ENCODE assay signal across 19 cellular contexts in genomic region chr20:58712116-58712822, GRCh38. TPM values are rescaled to one million over a fixed set of nuclear protein-coding genes. Genes with fewer than 3 reads are reported as not detected.
DNase-seq lines count a peak whose midpoint lies in the region; ATAC-seq and TF ChIP-seq lines count a peak whose summit lies in the region.
"Had no signal": no experiment of that assay in that cellular context is flagged by ENCODE, and none has a peak within 500 bp of the region (broad histone marks: within the 10 kb centered on the region; RNA-seq: fewer than 3 reads in every experiment).

No MANE protein-coding gene starts in this region.

- H3K27ac ChIP-seq in BLaER1 (0 out of 2 replicates have a peak overlapping the region, but pooled peaks have one; percentile 9), colonic mucosa (no peak overlapping the region), osteoblast (ENCODE audit: low read depth, low read length) (no peak overlapping the region), Karpas-422 (ENCODE audit: low read length) (no peak overlapping the region)
- H3K27ac ChIP-seq: A549, ascending aorta, KMS-11, thoracic aorta had no signal

- no peak for ATAC-seq in activated CD4-positive, alpha-beta T cell treated with anti-CD3 and anti-CD28 coated beads for 36 hours
- ATAC-seq: A549, esophagus mucosa, GM12878, WTC11 had no signal

- no peak for TF ChIP-seq CTCF in colonic mucosa (IDR thresholded peaks at IDR 0.05)
- no peak for TF ChIP-seq CTCF in osteoblast (IDR thresholded peaks at IDR 0.05; ENCODE audit: extremely low read depth, low read depth, low read length)

- POLR2A ChIA-PET in activated CD4-positive, alpha-beta T cell treated with anti-CD3 and anti-CD28 coated beads for 36 hours (lab: Charles Lee), result no interaction called here

- H3K27me3 Mint-ChIP-seq in activated CD4-positive, alpha-beta T cell treated with anti-CD3 and anti-CD28 coated beads, Interleukin-2, amount 10 ng/mL, durations not matched to agents 24 days and 14 days, result no peaks in the 10 kb centered on the region
- no peaks in the 10 kb centered on the region for H3K27me3 Mint-ChIP-seq in activated CD4-positive, alpha-beta T cell treated with anti-CD3 and anti-CD28 coated beads for 36 hours
- H3K27me3 Mint-ChIP-seq: dendritic cell treated with granulocyte-macrophage colony-stimulating factor and Interleukin-4, amounts not matched to agents 40 ng/mL and 50 ng/mL, for 4 days had no signal

- H3K27me3 ChIP-seq in BLaER1, result no peaks in the 10 kb centered on the region
- H3K27me3 ChIP-seq in colonic mucosa, result no peaks in the 10 kb centered on the region
- no peaks in the 10 kb centered on the region for H3K27me3 ChIP-seq in osteoblast (ENCODE audit: insufficient read depth, low read length)
- H3K27me3 ChIP-seq in Karpas-422 (ENCODE audit: low read length), result no peaks in the 10 kb centered on the region
- H3K27me3 ChIP-seq: ascending aorta had no signal

- H3K36me3 ChIP-seq in BLaER1 (0 out of 2 replicates have a peak, but pooled peaks cover 4% of the 10 kb centered on the region), colonic mucosa (no peaks in the 10 kb centered on the region), osteoblast (ENCODE audit: insufficient read depth, low read length) (no peaks in the 10 kb centered on the region), Karpas-422 (ENCODE audit: insufficient read depth, low read length) (no peaks in the 10 kb centered on the region)

- no peak overlapping the region for H3K27ac Mint-ChIP-seq in activated CD4-positive, alpha-beta T cell treated with anti-CD3 and anti-CD28 coated beads, Interleukin-2, amount 10 ng/mL, durations not matched to agents 24 days and 14 days
- H3K27ac Mint-ChIP-seq in activated CD4-positive, alpha-beta T cell treated with anti-CD3 and anti-CD28 coated beads for 36 hours, result no peak overlapping the region
- H3K27ac Mint-ChIP-seq: activated T-helper 1 cell treated with anti-CD3 and anti-CD28 coated beads, Interleukin-12 subunit alpha, Interleukin-12 subunit beta, Interleukin-2, Interleukin-4 antibody, amounts not matched to agents 30 ng/mL and 10 ng/mL and 1 ng/mL, durations not matched to agents 14 hours and 24 hours and 36 hours; dendritic cell treated with granulocyte-macrophage colony-stimulating factor and Interleukin-4, amounts not matched to agents 40 ng/mL and 50 ng/mL, for 4 days; WTC11 had no signal

- no peaks in the 10 kb centered on the region for H4K20me1 ChIP-seq in BLaER1
- H4K20me1 ChIP-seq in osteoblast (ENCODE audit: insufficient read depth, low read length), result no peaks in the 10 kb centered on the region
- no peaks in the 10 kb centered on the region for H4K20me1 ChIP-seq in Karpas-422 (ENCODE audit: insufficient read depth, low read depth, low read length)

- H3K4me1 ChIP-seq in BLaER1, result peaks cover 44% of the 10 kb centered on the region
- H3K4me1 ChIP-seq in colonic mucosa, result no peaks in the 10 kb centered on the region
- H3K4me1 ChIP-seq in osteoblast (ENCODE audit: insufficient read depth, low read length), result no peaks in the 10 kb centered on the region
- H3K4me1 ChIP-seq in Karpas-422 (ENCODE audit: low read length), result no peaks in the 10 kb centered on the region
- H3K4me1 ChIP-seq: A549, ascending aorta had no signal

- intact Hi-C loops in activated CD4-positive, alpha-beta T cell treated with anti-CD3 and anti-CD28 coated beads, Interleukin-2, amount 10 ng/mL, durations not matched to agents 24 days and 14 days (cut with micrococcal nuclease), result no loop called here
- intact Hi-C loops in activated CD4-positive, alpha-beta T cell treated with anti-CD3 and anti-CD28 coated beads for 36 hours (cut with DNase I, micrococcal nuclease), result no loop called here
- intact Hi-C loops in colonic mucosa (cut with DNase I), result no loop called here

- H3K4me3 Mint-ChIP-seq in activated CD4-positive, alpha-beta T cell treated with anti-CD3 and anti-CD28 coated beads, Interleukin-2, amount 10 ng/mL, durations not matched to agents 24 days and 14 days, result no peak overlapping the region
- H3K4me3 Mint-ChIP-seq in activated CD4-positive, alpha-beta T cell treated with anti-CD3 and anti-CD28 coated beads for 36 hours, result no peak overlapping the region
- H3K4me3 Mint-ChIP-seq: activated T-helper 1 cell treated with anti-CD3 and anti-CD28 coated beads, Interleukin-12 subunit alpha, Interleukin-12 subunit beta, Interleukin-2, Interleukin-4 antibody, amounts not matched to agents 30 ng/mL and 10 ng/mL and 1 ng/mL, durations not matched to agents 14 hours and 24 hours and 36 hours; dendritic cell treated with granulocyte-macrophage colony-stimulating factor and Interleukin-4, amounts not matched to agents 40 ng/mL and 50 ng/mL, for 4 days; WTC11 had no signal

- CTCF ChIA-PET in activated CD4-positive, alpha-beta T cell treated with anti-CD3 and anti-CD28 coated beads for 36 hours (lab: Charles Lee), result interaction anchor here (0.7 kb wide), 1 partner anchor 549 kb away, joined by 3 read pairs; no protein-coding TSS in a partner anchor

- no peaks in the 10 kb centered on the region for H3K9me3 Mint-ChIP-seq in activated CD4-positive, alpha-beta T cell treated with anti-CD3 and anti-CD28 coated beads, Interleukin-2, amount 10 ng/mL, durations not matched to agents 24 days and 14 days
- H3K9me3 Mint-ChIP-seq in activated CD4-positive, alpha-beta T cell treated with anti-CD3 and anti-CD28 coated beads for 36 hours (ENCODE audit: low read depth), result no peaks in the 10 kb centered on the region
- H3K9me3 Mint-ChIP-seq: activated T-helper 1 cell treated with anti-CD3 and anti-CD28 coated beads, Interleukin-12 subunit alpha, Interleukin-12 subunit beta, Interleukin-2, Interleukin-4 antibody, amounts not matched to agents 30 ng/mL and 10 ng/mL and 1 ng/mL, durations not matched to agents 14 hours and 24 hours and 36 hours; dendritic cell treated with granulocyte-macrophage colony-stimulating factor and Interleukin-4, amounts not matched to agents 40 ng/mL and 50 ng/mL, for 4 days; WTC11 had no signal

- H2AFZ ChIP-seq in osteoblast (ENCODE audit: low read length) (no peak overlapping the region), Karpas-422 (ENCODE audit: low read length) (no peak overlapping the region)

- no peaks in the 10 kb centered on the region for H3K4me1 Mint-ChIP-seq in activated CD4-positive, alpha-beta T cell treated with anti-CD3 and anti-CD28 coated beads, Interleukin-2, amount 10 ng/mL, durations not matched to agents 24 days and 14 days
- H3K4me1 Mint-ChIP-seq in activated CD4-positive, alpha-beta T cell treated with anti-CD3 and anti-CD28 coated beads for 36 hours, result no peaks in the 10 kb centered on the region
- H3K4me1 Mint-ChIP-seq: WTC11 had no signal

- H3K9me3 ChIP-seq in BLaER1, result no peaks in the 10 kb centered on the region
- no peaks in the 10 kb centered on the region for H3K9me3 ChIP-seq in colonic mucosa
- no peaks in the 10 kb centered on the region for H3K9me3 ChIP-seq in osteoblast (ENCODE audit: low read depth, low read length)
- no peaks in the 10 kb centered on the region for H3K9me3 ChIP-seq in Karpas-422 (ENCODE audit: low read length)
- H3K9me3 ChIP-seq: A549, ascending aorta, thoracic aorta had no signal

- DNase-seq in activated CD4-positive, alpha-beta T cell treated with anti-CD3 and anti-CD28 coated beads, Interleukin-2, amount 10 ng/mL, durations not matched to agents 24 days and 14 days, result peak; percentile 51
- DNase-seq in activated CD4-positive, alpha-beta T cell treated with anti-CD3 and anti-CD28 coated beads for 36 hours, result no peak
- DNase-seq in colonic mucosa (peak; percentile 13), osteoblast (ENCODE audit: insufficient read length, low spot score, missing footprints) (peak; percentile 63), Karpas-422 (no peak), NCI-H1105 treated with DMSO at 0.1 percent for 48 hours (lab: John Stamatoyannopoulos, UW) (no peak)
- no peak for DNase-seq in activated T-cell treated with anti-CD3 and anti-CD28 coated beads, Interleukin-2, amount 50 U/mL, for 1 hour
- DNase-seq: NCI-H1694 treated with DMSO at 0.1 percent for 48 hours, NCI-H524 had no signal

- H3K9me2 ChIP-seq in Karpas-422 (replicated peaks; ENCODE audit: insufficient read depth, low read length), result no peaks in the 10 kb centered on the region

- H3K9ac ChIP-seq in BLaER1 (no peak overlapping the region), colonic mucosa (ENCODE audit: low read depth in 2 of 2, low read length in 2 of 2) (no peak overlapping the region), Karpas-422 (ENCODE audit: low read length) (no peak overlapping the region)
- H3K9ac ChIP-seq: KMS-11 had no signal

- H3K79me2 ChIP-seq in osteoblast (ENCODE audit: insufficient read depth, low read length), result no peaks in the 10 kb centered on the region
- H3K79me2 ChIP-seq in Karpas-422 (ENCODE audit: low read length), result no peaks in the 10 kb centered on the region

- H3K4me3 ChIP-seq in BLaER1, result no peak overlapping the region
- H3K4me3 ChIP-seq in colonic mucosa, result no peak overlapping the region
- H3K4me3 ChIP-seq in osteoblast (ENCODE audit: insufficient read depth, low read length), result no peak overlapping the region
- no peak overlapping the region for H3K4me3 ChIP-seq in Karpas-422 (ENCODE audit: low read length)
- H3K4me3 ChIP-seq: A549, ascending aorta, GM12878, thoracic aorta had no signal

- H3K36me3 Mint-ChIP-seq in activated CD4-positive, alpha-beta T cell treated with anti-CD3 and anti-CD28 coated beads, Interleukin-2, amount 10 ng/mL, durations not matched to agents 24 days and 14 days (ENCODE audit: low read depth), result no peaks in the 10 kb centered on the region
- H3K36me3 Mint-ChIP-seq in activated CD4-positive, alpha-beta T cell treated with anti-CD3 and anti-CD28 coated beads for 36 hours (ENCODE audit: low read depth), result no peaks in the 10 kb centered on the region

- H3K4me2 ChIP-seq in BLaER1, result peak overlapping the region; percentile 45
- H3K4me2 ChIP-seq in osteoblast (ENCODE audit: insufficient read depth, low read length), result no peak overlapping the region
- H3K4me2 ChIP-seq in Karpas-422 (ENCODE audit: low read depth, low read length, poor library complexity, severe bottlenecking), result no peak overlapping the region
- H3K4me2 ChIP-seq: A549, KMS-11 had no signal

RNA-seq across cellular contexts. Expression of gene NPEPL1, which starts 19.7 kb away (rescaled TPM):
- 22.3 and 23.1 TPM in 2 replicates for total RNA-seq in activated CD4-positive, alpha-beta T cell treated with anti-CD3 and anti-CD28 coated beads, Interleukin-2, amount 10 ng/mL, durations not matched to agents 24 days and 14 days
- 10 to 100 TPM; 13.6 to 15.2 TPM for total RNA-seq in activated CD4-positive, alpha-beta T cell treated with anti-CD3 and anti-CD28 coated beads for 36 hours
- total RNA-seq in colonic mucosa, result 10 to 100 TPM; 14.7 to 20.6 TPM
- total RNA-seq in osteoblast, result 26.8 and 29.7 TPM in 2 replicates
- total RNA-seq in Karpas-422 (2014; rRNA removed; shearing (Covaris generic); ENCODE audit: low replicate concordance), result 16.8 and 30.5 TPM in 2 replicates

Comparison
In these comparisons a context has a peak if more than half of its experiments do, and no peak if none do; other contexts are left out.
1. DNase-seq: peak in activated CD4-positive, alpha-beta T cell treated with anti-CD3 and anti-CD28 coated beads, Interleukin-2, amount 10 ng/mL, durations not matched to agents 24 days and 14 days (single experiment), colonic mucosa (single experiment) and osteoblast (single experiment); none in activated CD4-positive, alpha-beta T cell treated with anti-CD3 and anti-CD28 coated beads for 36 hours (single experiment), Karpas-422 (single experiment), NCI-H1105 treated with DMSO at 0.1 percent for 48 hours (single experiment) and activated T-cell treated with anti-CD3 and anti-CD28 coated beads, Interleukin-2, amount 50 U/mL, for 1 hour (single experiment).